In genomic region chr11:73760680-73761402, GRCh38 we compare ENCODE assay signal across 1 cellular context.
TF ChIP-seq lines count a peak whose summit lies in the region.

Gene RAB6A (minus strand): TSS chr11:73761074. CDS start chr11:73760635, 439 bp downstream.

TF ChIP-seq in HepG2, 621 proteins besides CTCF, POLR2A, EP300 and RAD21 (continued from another document and continues in another):
- TF ChIP-seq ZNF619 (CRISPR knock-in tag; IDR thresholded peaks at IDR 0.05) = no peak
- TF ChIP-seq HOMEZ (CRISPR knock-in tag; IDR thresholded peaks at IDR 0.05; ENCODE audit: low read depth) = peak; percentile 73
- peak; percentile 94 for TF ChIP-seq RBFOX2 (IDR thresholded peaks at IDR 0.05; ENCODE audit: low read depth, low read length)
- TF ChIP-seq ZFP36 (IDR thresholded peaks at IDR 0.05; ENCODE audit: borderline replicate concordance, low read depth, low read length, partially characterized antibody) = no peak
- no peak for TF ChIP-seq ZFYVE20 (CRISPR knock-in tag; IDR thresholded peaks at IDR 0.05; ENCODE audit: borderline replicate concordance, low read depth)
- peak; percentile 80 for TF ChIP-seq SAP130 (CRISPR knock-in tag; IDR thresholded peaks at IDR 0.05; ENCODE audit: low read depth)
- TF ChIP-seq CREM (IDR thresholded peaks at IDR 0.05) = peak; percentile 93
- TF ChIP-seq CREM (CRISPR knock-in tag; IDR thresholded peaks at IDR 0.05) = no peak
- TF ChIP-seq ELK4 (CRISPR knock-in tag; IDR thresholded peaks at IDR 0.05; ENCODE audit: borderline replicate concordance) = no peak
- TF ChIP-seq GTF3A (CRISPR knock-in tag; conservative IDR thresholded peaks at IDR 0.05) = no peak
- TF ChIP-seq ZNF75D (CRISPR knock-in tag; IDR thresholded peaks at IDR 0.05; ENCODE audit: borderline replicate concordance) = no peak
- no peak for TF ChIP-seq ZNF18 (CRISPR knock-in tag; IDR thresholded peaks at IDR 0.05; ENCODE audit: insufficient replicate concordance)
- no peak for TF ChIP-seq HNF4G (IDR thresholded peaks at IDR 0.05; ENCODE audit: borderline replicate concordance, low read depth, low read length)
- no peak for TF ChIP-seq HNF4G (CRISPR knock-in tag; IDR thresholded peaks at IDR 0.05; ENCODE audit: borderline replicate concordance, low read depth)
- no peak for TF ChIP-seq PRDM4 (CRISPR knock-in tag; IDR thresholded peaks at IDR 0.05; ENCODE audit: borderline replicate concordance)
- peak; percentile 45; the same call in 1 of the 2 replicates for TF ChIP-seq ZNF501 (CRISPR knock-in tag; IDR thresholded peaks at IDR 0.05)
- no peak for TF ChIP-seq MBNL3 (CRISPR knock-in tag; conservative IDR thresholded peaks at IDR 0.05)
- no peak for TF ChIP-seq ZBTB49 (CRISPR knock-in tag; IDR thresholded peaks at IDR 0.05; ENCODE audit: borderline replicate concordance)
- no peak for TF ChIP-seq NR2F1 (CRISPR knock-in tag; IDR thresholded peaks at IDR 0.05)
- no peak for TF ChIP-seq ZFP41 (CRISPR knock-in tag; IDR thresholded peaks at IDR 0.05; ENCODE audit: borderline replicate concordance)
- TF ChIP-seq HIVEP1 (CRISPR knock-in tag; IDR thresholded peaks at IDR 0.05) = no peak; the same call in 1 of the 2 replicates
- TF ChIP-seq SMARCE1 (IDR thresholded peaks at IDR 0.05; ENCODE audit: borderline replicate concordance) = no peak
- no peak for TF ChIP-seq ZNF674 (CRISPR knock-in tag; IDR thresholded peaks at IDR 0.05; ENCODE audit: low read depth)
- no peak for TF ChIP-seq HOXD1 (CRISPR knock-in tag; IDR thresholded peaks at IDR 0.05)
- TF ChIP-seq ARID3A (IDR thresholded peaks at IDR 0.05; ENCODE audit: low read depth, low read length) = no peak
- peak; percentile 50 for TF ChIP-seq PHF20 (CRISPR knock-in tag; IDR thresholded peaks at IDR 0.05)
- 0 out of 2 replicates have a peak, but pooled peaks have one; percentile 66 for TF ChIP-seq ZNF713 (CRISPR knock-in tag; IDR thresholded peaks at IDR 0.05)
- no peak; the same call in 1 of the 2 replicates for TF ChIP-seq PRDM15 (CRISPR knock-in tag; IDR thresholded peaks at IDR 0.05)
- TF ChIP-seq ARNT (IDR thresholded peaks at IDR 0.05) = no peak
- peak; percentile 56 for TF ChIP-seq CBX1 (IDR thresholded peaks at IDR 0.05; ENCODE audit: low read depth)
- TF ChIP-seq SATB2 (CRISPR knock-in tag; IDR thresholded peaks at IDR 0.05) = no peak
- peak; percentile 83; the same call in 1 of the 2 replicates for TF ChIP-seq ZHX2 (IDR thresholded peaks at IDR 0.05; ENCODE audit: low read depth)
- no peak; the same call in 1 of the 2 replicates for TF ChIP-seq ZHX2 (CRISPR knock-in tag; IDR thresholded peaks at IDR 0.05; ENCODE audit: borderline replicate concordance)
- TF ChIP-seq ZNF749 (CRISPR knock-in tag; IDR thresholded peaks at IDR 0.05; ENCODE audit: borderline replicate concordance) = no peak
- no peak for TF ChIP-seq SRF (IDR thresholded peaks at IDR 0.05; ENCODE audit: low read depth, low read length)
- TF ChIP-seq ZBTB44 (CRISPR knock-in tag; IDR thresholded peaks at IDR 0.05) = no peak
- TF ChIP-seq ZBTB42 (CRISPR knock-in tag; IDR thresholded peaks at IDR 0.05) = no peak
